18 cellular contexts compared by ENCODE assay signal in genomic region chr10:23198940-23199767, GRCh38.
DNase-seq lines count a peak whose midpoint lies in the region; ATAC-seq and TF ChIP-seq lines count a peak whose summit lies in the region.
"Had no signal": no experiment of that assay in that cellular context is flagged by ENCODE, and none has a peak within 500 bp of the region (broad histone marks: within the 10 kb centered on the region; RNA-seq: fewer than 3 reads in every experiment).

No MANE protein-coding gene starts in this region.

- H3K4me1 Mint-ChIP-seq in stimulated activated naive B cell treated with anti-CD40 and anti-IgM and Interleukin-4, amounts not matched to agents 10 μg/mL and 1 μg/mL and 100 μg/mL, for 72 hours = no peaks in the 10 kb centered on the region
- H3K4me1 Mint-ChIP-seq: naive B cell had no signal

- no peaks in the 10 kb centered on the region for H3K9me3 Mint-ChIP-seq in stimulated activated naive B cell treated with anti-CD40 and anti-IgM and Interleukin-4, amounts not matched to agents 10 μg/mL and 1 μg/mL and 100 μg/mL, for 72 hours
- H3K9me3 Mint-ChIP-seq: CD4-positive, alpha-beta memory T cell had no signal

- H3K27ac Mint-ChIP-seq in stimulated activated naive B cell treated with anti-CD40 and anti-IgM and Interleukin-4, amounts not matched to agents 10 μg/mL and 1 μg/mL and 100 μg/mL, for 72 hours = peak overlapping the region; percentile 79
- H3K27ac Mint-ChIP-seq: CD4-positive, alpha-beta memory T cell had no signal

- no peaks in the 10 kb centered on the region for H3K36me3 ChIP-seq in WERI-Rb-1
- H3K36me3 ChIP-seq: left lung, SJSA1, suprapubic skin had no signal

- 0 out of 2 replicates have a peak, but pooled peaks have one; percentile 8 for TF ChIP-seq CTCF in WERI-Rb-1 (IDR thresholded peaks at IDR 0.05; ENCODE audit: low read depth, low read length)

- H3K4me3 ChIP-seq in WERI-Rb-1 (ENCODE audit: low read depth, low read length) = peak overlapping the region; percentile 30
- H3K4me3 ChIP-seq in iPS-18c (ENCODE audit: insufficient read depth, low read depth, low read length) = peak overlapping the region; percentile 52
- H3K4me3 ChIP-seq: left lung, SJSA1, suprapubic skin had no signal

- H3K36me3 Mint-ChIP-seq in stimulated activated naive B cell treated with anti-CD40 and anti-IgM and Interleukin-4, amounts not matched to agents 10 μg/mL and 1 μg/mL and 100 μg/mL, for 72 hours = no peaks in the 10 kb centered on the region
- H3K36me3 Mint-ChIP-seq: CD4-positive, alpha-beta memory T cell; naive B cell had no signal

- peaks cover 53% of the 10 kb centered on the region for H3K27me3 ChIP-seq in WERI-Rb-1 (ENCODE audit: insufficient read depth, low read depth, severe bottlenecking)

- peaks cover 72 to 85% of the 10 kb centered on the region in 2 donors for H3K27me3 Mint-ChIP-seq in stimulated activated naive B cell treated with anti-CD40 and anti-IgM and Interleukin-4, amounts not matched to agents 10 μg/mL and 1 μg/mL and 100 μg/mL, for 72 hours

- H3K4me3 Mint-ChIP-seq in stimulated activated naive B cell treated with anti-CD40 and anti-IgM and Interleukin-4, amounts not matched to agents 10 μg/mL and 1 μg/mL and 100 μg/mL, for 72 hours = no peak overlapping the region

- no peaks in the 10 kb centered on the region for H3K9me3 ChIP-seq in WERI-Rb-1 (ENCODE audit: severe bottlenecking)
- no peaks in the 10 kb centered on the region for H3K9me3 ChIP-seq in iPS-18c (ENCODE audit: control insufficient read depth, insufficient read depth, low read length)
- H3K9me3 ChIP-seq: left lung, SJSA1, suprapubic skin had no signal

- ATAC-seq in stimulated activated naive B cell treated with anti-CD40 and anti-IgM and Interleukin-4, amounts not matched to agents 10 μg/mL and 1 μg/mL and 100 μg/mL, for 72 hours (replicated peaks) = no peak
- no peak for ATAC-seq in HG03571 (IDR thresholded peaks at IDR 0.05; ENCODE audit: unreplicated experiment)
- ATAC-seq: left lung had no signal

- DNase-seq in NCI-H748 (lab: John Stamatoyannopoulos, UW; ENCODE audit: unreplicated experiment) (peak; percentile 49), NCI-H748 treated with DMSO at 0.1 percent for 48 hours (lab: John Stamatoyannopoulos, UW) (no peak), WERI-Rb-1 (peak; percentile 16), SIG-M5 (lab: John Stamatoyannopoulos, UW) (no peak), KBM-7 (no peak)
- DNase-seq in stimulated activated naive B cell treated with anti-CD40 and anti-IgM and Interleukin-4, amounts not matched to agents 10 μg/mL and 1 μg/mL and 100 μg/mL, for 72 hours = no peak
- DNase-seq: activated CD4-positive, alpha-beta T cell treated with anti-CD3 and anti-CD28 coated beads, Interleukin-2, amount 50 U/mL, for 4 hours; amygdala; CD4-positive, alpha-beta memory T cell; erythroblast; GDM1; naive B cell; NCI-H2171 treated with DMSO at 0.1 percent for 48 hours had no signal

- no peak overlapping the region for H3K27ac ChIP-seq in WERI-Rb-1
- H3K27ac ChIP-seq: left lung, SJSA1, suprapubic skin had no signal

- in situ Hi-C loops in KBM-7 (cut with MboI; ENCODE audit: low pct_unique_long_range_greater_than_20kb, low sequenced_read_pairs) = no loop called here

Comparison
In these comparisons a context has a peak if more than half of its experiments do, and no peak if none do; other contexts are left out.
1. DNase-seq: peak in NCI-H748 (single experiment) and WERI-Rb-1 (single experiment); none in NCI-H748 treated with DMSO at 0.1 percent for 48 hours (single experiment), stimulated activated naive B cell treated with anti-CD40 and anti-IgM and Interleukin-4, amounts not matched to agents 10 μg/mL and 1 μg/mL and 100 μg/mL, for 72 hours (single experiment), SIG-M5 (single experiment) and KBM-7 (single experiment).